ENCODE assay signal across 8 cellular contexts in the genomic region with DNA sequence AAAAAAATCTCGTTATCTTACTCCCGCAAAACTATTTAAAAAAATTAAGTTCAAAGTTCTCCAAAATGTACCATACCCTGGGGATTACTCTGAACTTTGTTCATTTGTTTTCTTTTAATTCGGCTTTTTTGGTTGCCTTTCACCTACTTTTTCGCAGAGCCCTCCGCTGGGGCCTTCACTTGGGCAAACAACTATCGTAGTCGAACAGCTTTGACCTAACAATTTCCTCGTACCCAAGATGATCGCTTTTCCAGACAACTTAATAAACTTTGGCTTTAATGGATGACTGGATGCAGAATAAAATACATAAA. TPM values are rescaled to one million over a fixed set of nuclear protein-coding genes. Genes with fewer than 3 reads are reported as not detected.
A peak's percentile ranks its signal among the peaks of the same experiment; 100 is the strongest.
DNase-seq lines count a peak whose midpoint lies in the region; ATAC-seq and TF ChIP-seq lines count a peak whose summit lies in the region.

No MANE protein-coding gene starts in this region.

- POLR2A ChIA-PET in PC-3 (lab: Charles Lee; ENCODE audit: unreplicated experiment): no interaction called here

- no peaks in the 10 kb centered on the region for H3K9me2 ChIP-seq in PC-3 (replicated peaks; ENCODE audit: low read length)

- H3K4me1 Mint-ChIP-seq in endothelial cell (ENCODE audit: unreplicated experiment): peaks cover 10% of the 10 kb centered on the region

- H3K9ac ChIP-seq in PC-3 (ENCODE audit: low read length): peak overlapping the region; percentile 85

- CTCF ChIA-PET in PC-3 (lab: Charles Lee): no interaction called here

- H3K27me3 Mint-ChIP-seq in endothelial cell (ENCODE audit: unreplicated experiment): peaks cover 2% of the 10 kb centered on the region

- no peaks in the 10 kb centered on the region for H3K27me3 ChIP-seq in PC-3 (ENCODE audit: low read length)

- peak overlapping the region; percentile 67 for H3K27ac ChIP-seq in PC-3 (ENCODE audit: low read length)

- TF ChIP-seq CTCF in PC-3 (conservative IDR thresholded peaks at IDR 0.05; ENCODE audit: low read depth, low read length): no peak
- no peak for TF ChIP-seq CTCF in endothelial cell (IDR thresholded peaks at IDR 0.05; ENCODE audit: unreplicated experiment)
- TF ChIP-seq CTCF in retinal pigment epithelial cell (conservative IDR thresholded peaks at IDR 0.05; ENCODE audit: low read depth, low read length): no peak

- peak overlapping the region; percentile 97 for H3K4me2 ChIP-seq in PC-3 (ENCODE audit: low read length)

- H4K20me1 ChIP-seq in PC-3 (ENCODE audit: low read length): no peaks in the 10 kb centered on the region

- no peaks in the 10 kb centered on the region for H3F3A ChIP-seq in PC-3 (ENCODE audit: low read length, unreplicated experiment)

- peak overlapping the region; percentile 91 for H2AFZ ChIP-seq in PC-3 (ENCODE audit: low read length)

- peak overlapping the region; percentile 41 for H3K27ac Mint-ChIP-seq in endothelial cell (ENCODE audit: unreplicated experiment)

- intact Hi-C loops in PC-3 (cut with micrococcal nuclease): loop anchor here (2.0 to 10.0 kb wide), 3 partner anchors 27 to 105 kb away; a partner anchor contains a TSS

- peak; percentile 9 for DNase-seq in ELR (ENCODE audit: low read depth)
- no peak for DNase-seq in PC-3
- no peak for DNase-seq in endothelial cell (ENCODE audit: low spot score)
- no peak for DNase-seq in retinal pigment epithelial cell (ENCODE audit: low read depth)
- DNase-seq in activated gamma-delta T cell treated with Interleukin-2 at 50 U/mL for 16 hours: no peak
- no peak for DNase-seq in stimulated activated CD4-positive, alpha-beta T cell treated with anti-CD3 and anti-CD28 coated beads, Interleukin-4, amount 100 ng/mL, for 4 hours

- no peak for ATAC-seq in PC-3
- ATAC-seq in HG02981 (IDR thresholded peaks at IDR 0.05; ENCODE audit: unreplicated experiment): no peak
- no peak for ATAC-seq in HG02678 (IDR thresholded peaks at IDR 0.05; ENCODE audit: unreplicated experiment)

- H3K36me3 ChIP-seq in PC-3 (ENCODE audit: low read depth, low read length): no peaks in the 10 kb centered on the region

- peak overlapping the region; percentile 87 for H3K4me3 ChIP-seq in PC-3 (ENCODE audit: low read length)
- H3K4me3 ChIP-seq in retinal pigment epithelial cell (ENCODE audit: low read length): peak overlapping the region; percentile 64

- TSS peak; percentile 60 for BruUV-seq in PC-3 (replicated peaks; lab: Mats Ljungman, UMichigan)

- no peaks in the 10 kb centered on the region for H3K36me3 Mint-ChIP-seq in endothelial cell (ENCODE audit: low read depth, unreplicated experiment)

- peaks cover 27% of the 10 kb centered on the region for H3K4me1 ChIP-seq in PC-3 (ENCODE audit: insufficient read depth, low read length)

- peaks cover 5% of the 10 kb centered on the region; the same call in 1 of the 2 replicates for H3K79me2 ChIP-seq in PC-3 (ENCODE audit: low read length)

- H3K9me3 ChIP-seq in PC-3 (ENCODE audit: low read length): no peaks in the 10 kb centered on the region

- no peak overlapping the region for H3K4me3 Mint-ChIP-seq in endothelial cell (ENCODE audit: unreplicated experiment)

- H3K9me3 Mint-ChIP-seq in endothelial cell (ENCODE audit: unreplicated experiment): no peaks in the 10 kb centered on the region

RNA-seq across cellular contexts. Expression of a gene that starts 2.7 kb away (rescaled TPM):
- 18.5 and 19.6 TPM in 2 replicates for total RNA-seq in PC-3 (2014; rRNA removed)
- 14.5 TPM for total RNA-seq in endothelial cell (ENCODE audit: unreplicated experiment)

RNA-seq across cellular contexts. Expression of a gene that starts 5.4 kb away (rescaled TPM):
- 68.4 and 73.7 TPM in 2 replicates for total RNA-seq in PC-3 (2014; rRNA removed)
- 102 TPM for total RNA-seq in endothelial cell (ENCODE audit: unreplicated experiment)

RNA-seq across cellular contexts. Expression of a gene that starts 25.0 kb away (rescaled TPM):
- total RNA-seq in PC-3 (2014; rRNA removed) (9.2 and 11.7 TPM in 2 replicates), endothelial cell (ENCODE audit: unreplicated experiment) (5.2 TPM)

RNA-seq across cellular contexts. Expression of a gene that starts 26.6 kb away (rescaled TPM):
- total RNA-seq in PC-3 (2014; rRNA removed): 19.8 and 26.3 TPM in 2 replicates
- total RNA-seq in endothelial cell (ENCODE audit: unreplicated experiment): 72.2 TPM

RNA-seq across cellular contexts. Expression of a gene that starts 45.4 kb away (rescaled TPM):
- 2.8 and 11.5 TPM in 2 replicates for total RNA-seq in PC-3 (2014; rRNA removed)
- 56.3 TPM for total RNA-seq in endothelial cell (ENCODE audit: unreplicated experiment)
